1 cellular context compared by ENCODE assay signal in the genomic region with DNA sequence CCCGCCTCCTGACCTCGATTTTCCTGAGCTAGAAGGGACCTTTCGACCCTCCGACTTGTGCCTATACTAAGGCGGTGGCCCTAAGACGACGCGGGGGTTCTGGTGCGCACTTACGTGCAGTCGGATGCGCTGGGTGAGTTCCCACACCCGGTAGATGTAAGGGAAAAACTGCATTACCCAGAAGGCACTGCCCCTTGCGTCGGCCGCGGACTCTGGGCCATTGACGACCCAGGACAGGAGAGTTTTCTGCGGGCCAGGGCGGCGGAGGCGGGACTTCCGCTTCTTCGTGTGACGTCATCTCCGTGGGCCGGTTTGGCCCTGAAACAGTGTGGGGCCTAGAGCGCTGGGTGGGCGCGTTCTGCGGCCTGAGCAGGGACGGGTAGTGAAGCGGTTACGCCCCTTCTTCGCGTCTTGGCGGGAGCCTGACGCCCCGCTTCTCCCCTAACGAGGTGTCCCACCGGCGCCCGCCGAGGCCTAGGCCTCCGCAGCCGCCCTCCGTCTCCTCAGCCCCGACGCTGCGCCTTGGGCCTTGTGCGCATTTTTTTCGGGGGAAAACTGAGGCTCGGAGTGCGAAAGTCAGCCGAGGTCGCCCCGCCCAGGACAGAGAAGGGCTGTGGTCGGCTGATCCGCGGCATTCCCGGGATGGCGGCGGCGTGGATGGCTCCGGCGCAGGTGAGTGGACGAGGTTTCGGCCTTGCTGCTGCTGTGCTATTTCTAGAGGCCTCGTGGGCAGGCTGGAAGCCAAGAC.
TF ChIP-seq lines count a peak whose summit lies in the region.

TSS of gene ZNF460 (plus strand) at position 321 of the 748 bp plus-strand sequence. CDS start at position 643, 322 bp downstream.

TF ChIP-seq in HEK293, 187 proteins besides CTCF, POLR2A, EP300 and RAD21 (continued from another document):
- TF ChIP-seq, protein P1, sequence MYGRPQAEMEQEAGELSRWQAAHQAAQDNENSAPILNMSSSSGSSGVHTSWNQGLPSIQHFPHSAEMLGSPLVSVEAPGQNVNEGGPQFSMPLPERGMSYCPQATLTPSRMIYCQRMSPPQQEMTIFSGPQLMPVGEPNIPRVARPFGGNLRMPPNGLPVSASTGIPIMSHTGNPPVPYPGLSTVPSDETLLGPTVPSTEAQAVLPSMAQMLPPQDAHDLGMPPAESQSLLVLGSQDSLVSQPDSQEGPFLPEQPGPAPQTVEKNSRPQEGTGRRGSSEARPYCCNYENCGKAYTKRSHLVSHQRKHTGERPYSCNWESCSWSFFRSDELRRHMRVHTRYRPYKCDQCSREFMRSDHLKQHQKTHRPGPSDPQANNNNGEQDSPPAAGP (tag by site-specific recombination; IDR thresholded peaks at IDR 0.05), result no peak
- TF ChIP-seq ZNF138 (tag by site-specific recombination; IDR thresholded peaks at IDR 0.05; ENCODE audit: borderline replicate concordance), result no peak
- no peak for TF ChIP-seq ZNF610 (tag by site-specific recombination; IDR thresholded peaks at IDR 0.05; ENCODE audit: borderline replicate concordance)
- TF ChIP-seq ZBTB48 (tag by site-specific recombination; IDR thresholded peaks at IDR 0.05), result no peak
